Comparison of ENCODE assay signal across 19 cellular contexts in genomic region chr5:15693036-15693728, GRCh38.
"Had no signal": no experiment of that assay in that cellular context is flagged by ENCODE, and none has a peak within 500 bp of the region (broad histone marks: within the 10 kb centered on the region; RNA-seq: fewer than 3 reads in every experiment).

No MANE protein-coding gene starts in this region.

- H3K4me3 Mint-ChIP-seq: activated CD4-positive, alpha-beta memory T cell treated with anti-CD3 and anti-CD28 coated beads for 36 hours; activated naive CD8-positive, alpha-beta T cell treated with anti-CD3 and anti-CD28 coated beads for 36 hours; dendritic cell treated with granulocyte-macrophage colony-stimulating factor and Interleukin-4, amounts not matched to agents 40 ng/mL and 50 ng/mL, for 4 days; natural killer cell treated with Interleukin-12 subunit alpha and Interleukin-12 subunit beta and Interleukin-15 and Interleukin-18, amount 100 ng/mL, for 72 hours; stimulated activated naive CD8-positive, alpha-beta T cell treated with anti-CD3 and anti-CD28 coated beads, Interleukin-15, Interleukin-2, amounts not matched to agents 100 ng/mL and 50 ng/mL, for 24 hours had no signal

- H3K27ac ChIP-seq: esophagus squamous epithelium, lower lobe of right lung had no signal

- ATAC-seq: lower lobe of right lung; natural killer cell treated with Interleukin-12 subunit alpha and Interleukin-12 subunit beta and Interleukin-15 and Interleukin-18, amount 100 ng/mL, for 72 hours had no signal

- H3K27me3 Mint-ChIP-seq: activated CD4-positive, alpha-beta memory T cell treated with anti-CD3 and anti-CD28 coated beads for 36 hours; activated naive CD8-positive, alpha-beta T cell treated with anti-CD3 and anti-CD28 coated beads for 36 hours; dendritic cell treated with granulocyte-macrophage colony-stimulating factor and Interleukin-4, amounts not matched to agents 40 ng/mL and 50 ng/mL, for 4 days; natural killer cell treated with Interleukin-12 subunit alpha and Interleukin-12 subunit beta and Interleukin-15 and Interleukin-18, amount 100 ng/mL, for 72 hours; stimulated activated naive CD8-positive, alpha-beta T cell treated with anti-CD3 and anti-CD28 coated beads, Interleukin-15, Interleukin-2, amounts not matched to agents 100 ng/mL and 50 ng/mL, for 24 hours had no signal

- H3K36me3 ChIP-seq: esophagus squamous epithelium, lower lobe of right lung, tibial nerve had no signal

- H3K4me3 ChIP-seq: esophagus squamous epithelium, lower lobe of right lung, tibial nerve had no signal

- H3K4me1 Mint-ChIP-seq: activated naive CD8-positive, alpha-beta T cell treated with anti-CD3 and anti-CD28 coated beads for 36 hours had no signal

- H3K9me3 ChIP-seq: esophagus squamous epithelium, lower lobe of right lung, tibial nerve had no signal

- H3K27ac Mint-ChIP-seq: activated CD4-positive, alpha-beta memory T cell treated with anti-CD3 and anti-CD28 coated beads for 36 hours; activated naive CD8-positive, alpha-beta T cell treated with anti-CD3 and anti-CD28 coated beads for 36 hours; dendritic cell treated with granulocyte-macrophage colony-stimulating factor and Interleukin-4, amounts not matched to agents 40 ng/mL and 50 ng/mL, for 4 days; natural killer cell treated with Interleukin-12 subunit alpha and Interleukin-12 subunit beta and Interleukin-15 and Interleukin-18, amount 100 ng/mL, for 72 hours; stimulated activated naive CD8-positive, alpha-beta T cell treated with anti-CD3 and anti-CD28 coated beads, Interleukin-15, Interleukin-2, amounts not matched to agents 100 ng/mL and 50 ng/mL, for 24 hours had no signal

- DNase-seq: activated CD4-positive, alpha-beta memory T cell treated with anti-CD3 and anti-CD28 coated beads for 36 hours; activated CD4-positive, alpha-beta T cell treated with anti-CD3 and anti-CD28 coated beads for 4 hours; activated naive CD4-positive, alpha-beta T cell; activated naive CD8-positive, alpha-beta T cell treated with anti-CD3 and anti-CD28 coated beads for 36 hours; amygdala; cerebellar nuclear complex; effector CD8-positive, alpha-beta T cell; esophagus squamous epithelium; foreskin fibroblast; hippocampal formation; lower lobe of right lung; occipital lobe; retina; SW 1271; T-helper 2 cell had no signal

- H3K9me3 Mint-ChIP-seq: activated CD4-positive, alpha-beta memory T cell treated with anti-CD3 and anti-CD28 coated beads for 36 hours; activated naive CD8-positive, alpha-beta T cell treated with anti-CD3 and anti-CD28 coated beads for 36 hours; stimulated activated naive CD8-positive, alpha-beta T cell treated with anti-CD3 and anti-CD28 coated beads, Interleukin-15, Interleukin-2, amounts not matched to agents 100 ng/mL and 50 ng/mL, for 24 hours had no signal

- H3K27me3 ChIP-seq: esophagus squamous epithelium, tibial nerve had no signal

- H3K36me3 Mint-ChIP-seq: activated CD4-positive, alpha-beta memory T cell treated with anti-CD3 and anti-CD28 coated beads for 36 hours; activated naive CD8-positive, alpha-beta T cell treated with anti-CD3 and anti-CD28 coated beads for 36 hours; natural killer cell treated with Interleukin-12 subunit alpha and Interleukin-12 subunit beta and Interleukin-15 and Interleukin-18, amount 100 ng/mL, for 72 hours had no signal
